15 cellular contexts compared by ENCODE assay signal in the genomic region with DNA sequence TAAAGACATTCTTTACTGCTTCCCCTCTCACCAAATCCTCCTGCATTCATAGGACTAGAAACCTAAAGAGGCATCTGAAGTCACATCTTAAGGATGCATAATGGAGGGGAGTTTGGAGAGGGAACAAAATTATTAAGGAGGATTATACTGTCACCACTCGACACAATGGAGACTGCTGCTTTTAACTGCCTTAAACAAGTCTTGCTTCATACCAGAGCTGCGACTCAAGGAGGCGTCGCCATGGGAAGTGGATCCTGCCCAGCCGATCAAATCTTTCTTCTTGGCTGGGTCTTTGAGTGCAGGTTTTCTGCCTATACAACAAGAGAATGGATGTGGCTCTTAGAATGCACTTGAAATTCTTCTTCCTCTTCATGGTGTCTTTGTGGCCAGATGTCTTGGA.
DNase-seq lines count a peak whose midpoint lies in the region; TF ChIP-seq lines count a peak whose summit lies in the region.
"Had no signal": no experiment of that assay in that cellular context is flagged by ENCODE, and none has a peak within 500 bp of the region (broad histone marks: within the 10 kb centered on the region; RNA-seq: fewer than 3 reads in every experiment).

No MANE protein-coding gene starts in this region.

- H3K27ac ChIP-seq in esophagus (ENCODE audit: low read depth in 2 of 2, low read length in 1 of 2) (peak overlapping the region; percentile 75 to 80), neuronal stem cell (replicated peaks; ENCODE audit: low read length) (no peak overlapping the region), coronary artery (no peak overlapping the region)
- H3K27ac ChIP-seq: lower lobe of right lung, SK-N-MC, uterus, WERI-Rb-1 had no signal

- H2BK12ac ChIP-seq in neuronal stem cell (ENCODE audit: low read length) = no peak overlapping the region

- H3K18ac ChIP-seq in neuronal stem cell (ENCODE audit: low read length) = no peak overlapping the region

- 37 to 48% methylated on average over 5 of the region's 5 CpGs for WGBS in esophagus, 2 donors
- no CpG with 5 or more reads among the region's 5 CpGs for WGBS in neuronal stem cell (ENCODE audit: extremely low coverage in 2 of 2, insufficient read length in 2 of 2, insufficient replicate concordance in 1 of 2), 2 donors

- H3K36me3 ChIP-seq in esophagus (ENCODE audit: control insufficient read depth in 2 of 2, insufficient read depth in 2 of 2, low read length in 1 of 2) (no peaks in the 10 kb centered on the region), neuronal stem cell (replicated peaks in 1 of 2; ENCODE audit: control insufficient read depth in 2 of 2, insufficient read depth in 2 of 2, low read length in 2 of 2) (no peaks in the 10 kb centered on the region)
- H3K36me3 ChIP-seq: lower lobe of right lung, uterus, WERI-Rb-1 had no signal

- no peak overlapping the region for H2BK5ac ChIP-seq in neuronal stem cell (ENCODE audit: low read length)

- H2BK120ac ChIP-seq in neuronal stem cell (ENCODE audit: low read depth, low read length) = no peak overlapping the region

- H2BK15ac ChIP-seq in neuronal stem cell (ENCODE audit: low read length) = no peak overlapping the region

- H3K23ac ChIP-seq in neuronal stem cell (ENCODE audit: low read depth, low read length, poor library complexity) = no peak overlapping the region

- no peak overlapping the region for H3K4me2 ChIP-seq in neuronal stem cell (ENCODE audit: insufficient read depth, low read length, poor library complexity, severe bottlenecking)

- no peak for TF ChIP-seq CTCF in coronary artery (IDR thresholded peaks at IDR 0.05)

- no peak overlapping the region for H2AK5ac ChIP-seq in neuronal stem cell (ENCODE audit: low read depth, low read length)

- peaks cover 0 to 2% of the 10 kb centered on the region in 2 donors for H3K9me3 ChIP-seq in esophagus (ENCODE audit: control insufficient read depth in 2 of 2, insufficient read depth in 1 of 2, low read depth in 1 of 2, low read length in 1 of 2)
- no peaks in the 10 kb centered on the region for H3K9me3 ChIP-seq in neuronal stem cell (replicated peaks in 1 of 2; ENCODE audit: control insufficient read depth in 2 of 2, insufficient read depth in 1 of 2, low read depth in 1 of 2, low read length in 2 of 2)
- H3K9me3 ChIP-seq: lower lobe of right lung, uterus had no signal

- H3K4me3 ChIP-seq in esophagus (ENCODE audit: low read depth in 1 of 2, low read length in 2 of 2) (peak overlapping the region in 1 of 2 donors; percentile 3), neuronal stem cell (ENCODE audit: low read length in 2 of 2) (no peak overlapping the region), coronary artery (no peak overlapping the region)
- H3K4me3 ChIP-seq: lower lobe of right lung, SK-N-MC, uterus had no signal

- H3K4me1 ChIP-seq in esophagus (ENCODE audit: control insufficient read depth in 2 of 2, insufficient read depth in 2 of 2, low read length in 1 of 2) (peaks cover 0 to 6% of the 10 kb centered on the region in 2 donors), neuronal stem cell (ENCODE audit: control insufficient read depth in 2 of 2, insufficient read depth in 1 of 2, low read depth in 1 of 2, low read length in 2 of 2) (no peaks in the 10 kb centered on the region)
- H3K4me1 ChIP-seq: lower lobe of right lung, uterus had no signal

- no peak overlapping the region for H3K4ac ChIP-seq in neuronal stem cell (ENCODE audit: low read length)

- H3K27me3 ChIP-seq in esophagus (ENCODE audit: control insufficient read depth in 1 of 2, insufficient read depth in 2 of 2, low read length in 2 of 2) (no peaks in the 10 kb centered on the region), neuronal stem cell (ENCODE audit: control insufficient read depth in 3 of 3, insufficient read depth in 3 of 3, low read depth in 1 of 3, low read length in 3 of 3) (peaks cover 0 to 12% (median 2%) of the 10 kb centered on the region in 3 experiments)
- H3K27me3 ChIP-seq: uterus had no signal

- H2AFZ ChIP-seq in neuronal stem cell (ENCODE audit: low read length) = peak overlapping the region; percentile 54

- H3K14ac ChIP-seq in neuronal stem cell (ENCODE audit: low read length) = no peak overlapping the region

- DNase-seq in ELR (ENCODE audit: low read depth) = peak; percentile 65
- peak; percentile 64 for DNase-seq in NCI-H226
- no peak for DNase-seq in neuronal stem cell (ENCODE audit: low spot score)
- DNase-seq in NCI-H1417 treated with DMSO at 0.1 percent for 48 hours (lab: John Stamatoyannopoulos, UW) = no peak
- DNase-seq in activated CD8-positive, alpha-beta memory T cell treated with anti-CD3 and anti-CD28 coated beads, Interleukin-2, amount 50 U/mL, for 48 hours = no peak
- no peak for DNase-seq in coronary artery (ENCODE audit: low spot score)
- DNase-seq: activated naive CD4-positive, alpha-beta T cell treated with anti-CD3 and anti-CD28 coated beads, Interleukin-2, amount 10 ng/mL, durations not matched to agents 7 days and 5 days; caudate nucleus; CD4-positive, alpha-beta T cell; lower lobe of right lung; stimulated activated CD4-positive, alpha-beta T cell treated with anti-CD3 and anti-CD28 coated beads, Interleukin-4, amount 100 ng/mL, for 4 hours; uterus; WERI-Rb-1 had no signal

- no peaks in the 10 kb centered on the region for H3K79me1 ChIP-seq in neuronal stem cell (ENCODE audit: low read depth, low read length)

- H4K8ac ChIP-seq in neuronal stem cell (ENCODE audit: low read depth, low read length) = no peak overlapping the region

- no peak overlapping the region for H3K9ac ChIP-seq in neuronal stem cell (ENCODE audit: low read depth, low read length, poor library complexity)

- H4K91ac ChIP-seq in neuronal stem cell (ENCODE audit: low read depth, low read length, poor library complexity) = no peak overlapping the region

Comparison
In these comparisons a context has a peak if more than half of its experiments do, and no peak if none do; other contexts are left out.
1. DNase-seq: peak in ELR (single experiment) and NCI-H226 (single experiment); none in neuronal stem cell (single experiment), NCI-H1417 treated with DMSO at 0.1 percent for 48 hours (single experiment), activated CD8-positive, alpha-beta memory T cell treated with anti-CD3 and anti-CD28 coated beads, Interleukin-2, amount 50 U/mL, for 48 hours (single experiment) and coronary artery (single experiment).
2. H3K27ac ChIP-seq: peak in esophagus (2 of 2); none in neuronal stem cell (single experiment) and coronary artery (0 of 2).